In genomic region chr20:50301712-50302111, GRCh38 we compare ENCODE assay signal across 23 cellular contexts.
"Had no signal": no experiment of that assay in that cellular context is flagged by ENCODE, and none has a peak within 500 bp of the region (broad histone marks: within the 10 kb centered on the region; RNA-seq: fewer than 3 reads in every experiment).

No MANE protein-coding gene starts in this region.

- H3K9ac ChIP-seq: KMS-11 had no signal

- ATAC-seq: activated CD4-positive, CD25-positive, alpha-beta regulatory T cell treated with anti-CD3 and anti-CD28 coated beads, Interleukin-2, amount 50 U/mL, for 24 hours; activated CD8-positive, alpha-beta T cell treated with anti-CD3 and anti-CD28 coated beads for 36 hours; Panc1 had no signal

- H3K36me3 Mint-ChIP-seq: activated naive CD4-positive, alpha-beta T cell treated with anti-CD3 and anti-CD28 coated beads, Interleukin-2, amount 50 U/mL, for 24 hours had no signal

- H3K4me2 ChIP-seq: KMS-11 had no signal

- H3K36me3 ChIP-seq: brain microvascular endothelial cell, SJCRH30 had no signal

- H3K4me3 Mint-ChIP-seq: activated CD8-positive, alpha-beta T cell treated with anti-CD3 and anti-CD28 coated beads for 36 hours; activated naive CD4-positive, alpha-beta T cell treated with anti-CD3 and anti-CD28 coated beads, Interleukin-2, amount 50 U/mL, for 24 hours; T-helper 1 cell treated with Interleukin-12 subunit alpha and Interleukin-12 subunit beta and Interleukin-4 antibody, amounts not matched to agents 30 μg/mL and 1 μg/mL, for 36 hours had no signal

- H3K9me3 Mint-ChIP-seq: activated CD8-positive, alpha-beta T cell treated with anti-CD3 and anti-CD28 coated beads for 36 hours; activated naive CD4-positive, alpha-beta T cell treated with anti-CD3 and anti-CD28 coated beads, Interleukin-2, amount 50 U/mL, for 24 hours had no signal

- DNase-seq: activated CD4-positive, alpha-beta T cell treated with anti-CD3 and anti-CD28 coated beads for 4 hours; activated CD8-positive, alpha-beta memory T cell treated with anti-CD3 and anti-CD28 coated beads, Interleukin-2, amount 50 U/mL, for 4 hours; activated CD8-positive, alpha-beta T cell treated with anti-CD3 and anti-CD28 coated beads for 36 hours; amygdala; brain microvascular endothelial cell; caudate nucleus; NCI-H1092; NCI-H1417; NCI-H1930; NCI-H2171; NCI-H345; NCI-H510A; NCI-H526 treated with DMSO at 0.1 percent for 48 hours; NK-92 treated with Interleukin-12 subunit alpha and Interleukin-12 subunit beta, amount 100 ng/mL, for 24 hours; OCI-M1; Right ventricle myocardium superior; SJCRH30 had no signal

- H3K27ac ChIP-seq: brain microvascular endothelial cell, KMS-11, RWPE1, SJCRH30 had no signal

- H3K27me3 ChIP-seq: brain microvascular endothelial cell had no signal

- H3K9me3 ChIP-seq: SJCRH30 had no signal

- H3K27ac Mint-ChIP-seq: activated CD8-positive, alpha-beta T cell treated with anti-CD3 and anti-CD28 coated beads for 36 hours; activated naive CD4-positive, alpha-beta T cell treated with anti-CD3 and anti-CD28 coated beads, Interleukin-2, amount 50 U/mL, for 24 hours; T-helper 1 cell treated with Interleukin-12 subunit alpha and Interleukin-12 subunit beta and Interleukin-4 antibody, amounts not matched to agents 30 μg/mL and 1 μg/mL, for 36 hours had no signal

- H3K4me3 ChIP-seq: SJCRH30 had no signal
